Comparison of ENCODE assay signal across 7 cellular contexts in the genomic region with DNA sequence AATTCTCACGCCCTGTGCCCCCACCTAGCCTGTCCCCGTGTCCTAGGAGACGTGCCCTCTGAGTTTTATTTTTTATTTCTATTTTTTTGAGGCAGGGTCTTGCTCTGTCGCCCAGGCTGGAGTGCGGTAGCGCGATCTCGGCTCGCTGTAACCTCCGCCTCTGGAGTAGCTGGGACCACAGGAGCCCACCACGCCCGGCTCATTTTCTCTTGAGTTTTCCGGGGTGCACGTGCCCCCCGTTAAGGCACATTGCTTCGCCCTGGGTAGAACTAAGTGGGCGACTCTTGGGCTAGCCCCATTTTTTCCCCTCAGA. TPM values are rescaled to one million over a fixed set of nuclear protein-coding genes. Genes with fewer than 3 reads are reported as not detected.
DNase-seq lines count a peak whose midpoint lies in the region; ATAC-seq lines count a peak whose summit lies in the region.

No MANE protein-coding gene starts in this region.

- peak overlapping the region; percentile 83 for H3K9ac ChIP-seq in HUES64 (ENCODE audit: low read depth, low read length)
- H3K9ac ChIP-seq in iPS-20b (ENCODE audit: low read depth, low read length): peak overlapping the region; percentile 92; the same call in 1 of the 2 replicates

- no peaks in the 10 kb centered on the region for H3K27me3 Mint-ChIP-seq in activated naive CD8-positive, alpha-beta T cell treated with anti-CD3 and anti-CD28 coated beads for 36 hours
- H3K27me3 Mint-ChIP-seq in stimulated activated naive CD8-positive, alpha-beta T cell treated with anti-CD3 and anti-CD28 coated beads, Interleukin-15, amount 100 ng/mL, for 72 hours: no peaks in the 10 kb centered on the region

- H3K27me3 ChIP-seq in HUES64 (ENCODE audit: insufficient read depth, low read length): no peaks in the 10 kb centered on the region
- no peaks in the 10 kb centered on the region for H3K27me3 ChIP-seq in iPS-20b (ENCODE audit: insufficient read depth, low read length)

- H3K27ac Mint-ChIP-seq in activated naive CD8-positive, alpha-beta T cell treated with anti-CD3 and anti-CD28 coated beads for 36 hours: peak overlapping the region; percentile 96
- H3K27ac Mint-ChIP-seq in stimulated activated naive CD8-positive, alpha-beta T cell treated with anti-CD3 and anti-CD28 coated beads, Interleukin-15, amount 100 ng/mL, for 72 hours: peak overlapping the region; percentile 99

- peak overlapping the region; percentile 98 for H3K4me3 Mint-ChIP-seq in activated naive CD8-positive, alpha-beta T cell treated with anti-CD3 and anti-CD28 coated beads for 36 hours
- peak overlapping the region; percentile 98 to 99 for H3K4me3 Mint-ChIP-seq in stimulated activated naive CD8-positive, alpha-beta T cell treated with anti-CD3 and anti-CD28 coated beads, Interleukin-15, amount 100 ng/mL, for 72 hours

- no peak for ATAC-seq in stimulated activated naive CD8-positive, alpha-beta T cell treated with anti-CD3 and anti-CD28 coated beads, Interleukin-15, amount 100 ng/mL, for 72 hours

- H3K27ac ChIP-seq in HUES64 (ENCODE audit: low read depth, low read length): 0 out of 2 replicates have a peak overlapping the region, but pooled peaks have one; percentile 56
- H3K27ac ChIP-seq in iPS-20b (ENCODE audit: low read length): peak overlapping the region; percentile 87

- peaks cover 27% of the 10 kb centered on the region for H3K36me3 Mint-ChIP-seq in activated naive CD8-positive, alpha-beta T cell treated with anti-CD3 and anti-CD28 coated beads for 36 hours

- H3K36me3 ChIP-seq in HUES64 (ENCODE audit: insufficient read depth, low read length): peaks cover 26% of the 10 kb centered on the region
- peaks cover 28% of the 10 kb centered on the region for H3K36me3 ChIP-seq in iPS-20b (ENCODE audit: insufficient read depth, low read depth, low read length)

- H3K4me3 ChIP-seq in HUES64 (ENCODE audit: low read length): peak overlapping the region; percentile 93
- peak overlapping the region; percentile 99 for H3K4me3 ChIP-seq in iPS-20b (ENCODE audit: low read length)

- H3K9me3 Mint-ChIP-seq in activated naive CD8-positive, alpha-beta T cell treated with anti-CD3 and anti-CD28 coated beads for 36 hours: no peaks in the 10 kb centered on the region
- H3K9me3 Mint-ChIP-seq in stimulated activated naive CD8-positive, alpha-beta T cell treated with anti-CD3 and anti-CD28 coated beads, Interleukin-15, amount 100 ng/mL, for 72 hours: no peaks in the 10 kb centered on the region

- H3K4me1 ChIP-seq in HUES64 (ENCODE audit: insufficient read depth, low read length): no peaks in the 10 kb centered on the region; the same call in 1 of the 2 replicates
- H3K4me1 ChIP-seq in iPS-20b (ENCODE audit: insufficient read depth, low read length): 0 out of 2 replicates have a peak, but pooled peaks cover 2% of the 10 kb centered on the region

- DNase-seq in activated naive CD8-positive, alpha-beta T cell treated with anti-CD3 and anti-CD28 coated beads for 36 hours: no peak
- no peak for DNase-seq in stimulated activated naive CD8-positive, alpha-beta T cell treated with anti-CD3 and anti-CD28 coated beads, Interleukin-15, amount 100 ng/mL, for 72 hours
- DNase-seq in T-helper 9 cell: no peak
- no peak for DNase-seq in kidney tubule cell (ENCODE audit: low spot score)
- DNase-seq in glomerular visceral epithelial cell (ENCODE audit: extremely low spot score): no peak

- 82% methylated on average over 17 of the region's 17 CpGs for WGBS in HUES64

- H3K9me3 ChIP-seq in HUES64 (ENCODE audit: insufficient read depth, low read depth, low read length) (no peaks in the 10 kb centered on the region), iPS-20b (ENCODE audit: insufficient read depth, low read depth, low read length) (no peaks in the 10 kb centered on the region)

- H3K4me1 Mint-ChIP-seq in activated naive CD8-positive, alpha-beta T cell treated with anti-CD3 and anti-CD28 coated beads for 36 hours: peaks cover 35% of the 10 kb centered on the region
- H3K4me1 Mint-ChIP-seq in stimulated activated naive CD8-positive, alpha-beta T cell treated with anti-CD3 and anti-CD28 coated beads, Interleukin-15, amount 100 ng/mL, for 72 hours: peaks cover 60% of the 10 kb centered on the region

RNA-seq across cellular contexts. Expression of a gene that starts 0.7 kb away (rescaled TPM):
- polyA plus RNA-seq in HUES64 (2013, experiment 1 of 2): 30.0 TPM
- polyA plus RNA-seq in HUES64 (2013, experiment 2 of 2): 25.1 TPM
- 10 to 100 TPM; 75.7 to 77.5 TPM for total RNA-seq in activated naive CD8-positive, alpha-beta T cell treated with anti-CD3 and anti-CD28 coated beads for 36 hours
